Comparison of ENCODE assay signal across 8 cellular contexts in the genomic region with DNA sequence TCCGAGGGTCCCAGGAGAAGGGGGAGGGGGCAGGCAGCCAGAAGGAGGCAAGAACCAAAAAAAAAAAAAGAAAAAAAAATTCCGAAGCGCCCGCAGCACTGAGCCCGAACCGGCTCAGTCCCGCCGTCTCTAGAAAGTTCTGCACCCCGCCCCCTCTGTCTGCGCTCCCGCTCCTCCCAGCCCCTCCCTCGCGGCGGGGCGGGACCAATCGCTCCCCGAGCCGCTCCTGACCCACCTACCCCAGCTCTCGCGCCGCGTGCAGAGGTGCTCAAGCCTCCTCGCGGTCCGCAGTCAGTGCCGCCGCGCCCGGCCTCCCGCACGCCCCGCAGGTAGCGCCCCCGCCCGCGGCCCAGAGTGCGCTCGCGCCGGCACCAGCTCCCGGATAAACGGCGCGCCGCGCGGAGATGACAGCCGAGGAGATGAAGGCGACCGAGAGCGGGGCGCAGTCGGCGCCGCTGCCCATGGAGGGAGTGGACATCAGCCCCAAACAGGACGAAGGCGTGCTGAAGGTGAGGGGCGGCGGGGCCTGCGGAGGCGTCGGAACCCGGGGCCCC. TPM values are rescaled to one million over a fixed set of nuclear protein-coding genes. Genes with fewer than 3 reads are reported as not detected.
DNase-seq lines count a peak whose midpoint lies in the region; ATAC-seq, FAIRE-seq and TF ChIP-seq lines count a peak whose summit lies in the region.

A gene with protein sequence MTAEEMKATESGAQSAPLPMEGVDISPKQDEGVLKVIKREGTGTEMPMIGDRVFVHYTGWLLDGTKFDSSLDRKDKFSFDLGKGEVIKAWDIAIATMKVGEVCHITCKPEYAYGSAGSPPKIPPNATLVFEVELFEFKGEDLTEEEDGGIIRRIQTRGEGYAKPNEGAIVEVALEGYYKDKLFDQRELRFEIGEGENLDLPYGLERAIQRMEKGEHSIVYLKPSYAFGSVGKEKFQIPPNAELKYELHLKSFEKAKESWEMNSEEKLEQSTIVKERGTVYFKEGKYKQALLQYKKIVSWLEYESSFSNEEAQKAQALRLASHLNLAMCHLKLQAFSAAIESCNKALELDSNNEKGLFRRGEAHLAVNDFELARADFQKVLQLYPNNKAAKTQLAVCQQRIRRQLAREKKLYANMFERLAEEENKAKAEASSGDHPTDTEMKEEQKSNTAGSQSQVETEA (plus strand): TSS at position 235 of the 554 bp plus-strand sequence. CDS start 170 bp downstream, at position 405.

- no peaks in the 10 kb centered on the region for H3K9me2 ChIP-seq in SU-DHL-6 (replicated peaks; ENCODE audit: insufficient read depth, low read length)

- peaks cover 34% of the 10 kb centered on the region for H3K4me1 Mint-ChIP-seq in activated naive CD8-positive, alpha-beta T cell treated with anti-CD3 and anti-CD28 coated beads for 36 hours

- no peak for FAIRE-seq in pancreas (lab: Jason Lieb, UNC)

- 0 out of 2 replicates have a peak, but pooled peaks cover 4% of the 10 kb centered on the region for H3F3A ChIP-seq in SU-DHL-6 (ENCODE audit: insufficient read depth)

- H3K27ac ChIP-seq in SU-DHL-6 (ENCODE audit: low read depth, low read length) (no peak within 1 kb of the TSS), pancreas (peak within 1 kb of the TSS; percentile 63 to 92 (median 80)), thyroid gland (peak within 1 kb of the TSS; percentile 73 to 98 (median 92))

- H3K9ac ChIP-seq in SU-DHL-6 (ENCODE audit: low read length): peak within 1 kb of the TSS; percentile 79

- WGBS in pancreas, 2 donors: 0 to 1% methylated on average over 58 to 63 of the region's 63 CpGs
- 0 to 2% methylated on average over 28 to 39 of the region's 63 CpGs for WGBS in thyroid gland, 2 donors

- peak; percentile 88 to 96 (median 90) for ATAC-seq in pancreas

- no peaks in the 10 kb centered on the region; the same call in 1 of the 2 replicates for H4K20me1 ChIP-seq in SU-DHL-6 (ENCODE audit: low read depth, low read length)

- peak within 1 kb of the TSS; percentile 84 for H3K4me3 ChIP-seq in HFF-Myc (replicated peaks; ENCODE audit: low read depth, low read length)
- peak within 1 kb of the TSS; percentile 66 for H3K4me3 ChIP-seq in SU-DHL-6 (ENCODE audit: insufficient read depth, low read length, poor library complexity, severe bottlenecking)
- H3K4me3 ChIP-seq in pancreas: peak within 1 kb of the TSS; percentile 68 to 94 (median 72)
- H3K4me3 ChIP-seq in thyroid gland (replicated peaks in 1 of 3): peak within 1 kb of the TSS; percentile 61 to 81 (median 74)

- TF ChIP-seq POLR2A in GM10847 (IDR thresholded peaks at IDR 0.05; ENCODE audit: extremely low read depth, insufficient read length) (peak; percentile 71), thyroid gland (IDR thresholded peaks at IDR 0.05) (peak; percentile 92 to 98)

- H3K79me2 ChIP-seq in SU-DHL-6 (ENCODE audit: insufficient read depth, low read length): peaks cover 24% of the 10 kb centered on the region

- no peaks in the 10 kb centered on the region for H3K9me3 Mint-ChIP-seq in activated naive CD8-positive, alpha-beta T cell treated with anti-CD3 and anti-CD28 coated beads for 36 hours

- H3K27me3 ChIP-seq in SU-DHL-6 (ENCODE audit: low read length) (no peaks in the 10 kb centered on the region), pancreas (no peaks in the 10 kb centered on the region), thyroid gland (no peaks in the 10 kb centered on the region)

- DNase-seq in HFF-Myc (ENCODE audit: extremely low read depth, low read depth) (peak; percentile 15), MV-4-11 (lab: John Stamatoyannopoulos, UW) (peak; percentile 75), head of caudate nucleus (peak; percentile 82 to 99 (median 96)), pancreas (peak; percentile 90 to 96 (median 93)), thyroid gland (peak; percentile 94 to 95)
- DNase-seq in activated naive CD8-positive, alpha-beta T cell treated with anti-CD3 and anti-CD28 coated beads for 36 hours: peak; percentile 90

- no peaks in the 10 kb centered on the region for H3K27me3 Mint-ChIP-seq in activated naive CD8-positive, alpha-beta T cell treated with anti-CD3 and anti-CD28 coated beads for 36 hours

- intact Hi-C loops in head of caudate nucleus (cut with DNase I) (loop anchor here (2.0 to 10.0 kb wide), 2 partner anchors 18 to 80 kb away; a partner anchor contains a TSS), pancreas (cut with DNase I) (no loop called here), thyroid gland (cut with DNase I) (no loop called here)

- H3K9me3 ChIP-seq in SU-DHL-6 (ENCODE audit: insufficient read depth, low read length) (no peaks in the 10 kb centered on the region), pancreas (no peaks in the 10 kb centered on the region), thyroid gland (no peaks in the 10 kb centered on the region)

- H3K4me1 ChIP-seq in pancreas: peaks cover 15 to 17% (median 15%) of the 10 kb centered on the region in 3 donors
- H3K4me1 ChIP-seq in thyroid gland: peaks cover 19 to 20% of the 10 kb centered on the region in 2 donors

- H3K27ac Mint-ChIP-seq in activated naive CD8-positive, alpha-beta T cell treated with anti-CD3 and anti-CD28 coated beads for 36 hours: peak within 1 kb of the TSS; percentile 79

- H3K4me3 Mint-ChIP-seq in activated naive CD8-positive, alpha-beta T cell treated with anti-CD3 and anti-CD28 coated beads for 36 hours: peak within 1 kb of the TSS; percentile 93

- H3K36me3 ChIP-seq in SU-DHL-6 (ENCODE audit: low read length): peaks cover 6% of the 10 kb centered on the region
- peaks cover 0 to 19% (median 15%) of the 10 kb centered on the region in 3 donors for H3K36me3 ChIP-seq in pancreas
- peaks cover 13 to 20% of the 10 kb centered on the region in 2 donors for H3K36me3 ChIP-seq in thyroid gland

- peaks cover 37% of the 10 kb centered on the region for H3K36me3 Mint-ChIP-seq in activated naive CD8-positive, alpha-beta T cell treated with anti-CD3 and anti-CD28 coated beads for 36 hours

- H2AFZ ChIP-seq in SU-DHL-6 (ENCODE audit: low read depth, low read length, severe bottlenecking): peak within 1 kb of the TSS; percentile 53

- H3K4me2 ChIP-seq in SU-DHL-6 (ENCODE audit: low read depth, low read length, poor library complexity, severe bottlenecking): peak within 1 kb of the TSS; percentile 87

- no peak for TF ChIP-seq CTCF in HFF-Myc (IDR thresholded peaks at IDR 0.05; ENCODE audit: low read depth, low read length, missing control alignments)
- TF ChIP-seq CTCF in SU-DHL-6 (IDR thresholded peaks at IDR 0.05; ENCODE audit: insufficient read depth, low read length, poor library complexity, severe bottlenecking): no peak
- TF ChIP-seq CTCF in pancreas (IDR thresholded peaks at IDR 0.05): no peak
- TF ChIP-seq CTCF in thyroid gland (IDR thresholded peaks at IDR 0.05): no peak

RNA-seq across cellular contexts. Expression of the gene that starts here (rescaled TPM):
- total RNA-seq in activated naive CD8-positive, alpha-beta T cell treated with anti-CD3 and anti-CD28 coated beads for 36 hours: 100 to 1,000 TPM; 225 to 236 TPM
- total RNA-seq in pancreas (10 to 100 TPM; 45.5 to 72.8 (median 51.0) TPM), thyroid gland (10 to 100 TPM; 43.5 to 69.9 (median 47.0) TPM)
- polyA plus RNA-seq in pancreas: 10 to 100 TPM; 24.2 to 31.4 TPM

Comparison
In these comparisons a context has a peak if more than half of its experiments do, and no peak if none do; other contexts are left out.
1. DNase-seq: peak in every context shown above with its lines; median percentile 96 in head of caudate nucleus; 94 in thyroid gland; 93 in pancreas; 90 in activated naive CD8-positive, alpha-beta T cell treated with anti-CD3 and anti-CD28 coated beads for 36 hours; 75 in MV-4-11; 15 in HFF-Myc.